In the genomic region with DNA sequence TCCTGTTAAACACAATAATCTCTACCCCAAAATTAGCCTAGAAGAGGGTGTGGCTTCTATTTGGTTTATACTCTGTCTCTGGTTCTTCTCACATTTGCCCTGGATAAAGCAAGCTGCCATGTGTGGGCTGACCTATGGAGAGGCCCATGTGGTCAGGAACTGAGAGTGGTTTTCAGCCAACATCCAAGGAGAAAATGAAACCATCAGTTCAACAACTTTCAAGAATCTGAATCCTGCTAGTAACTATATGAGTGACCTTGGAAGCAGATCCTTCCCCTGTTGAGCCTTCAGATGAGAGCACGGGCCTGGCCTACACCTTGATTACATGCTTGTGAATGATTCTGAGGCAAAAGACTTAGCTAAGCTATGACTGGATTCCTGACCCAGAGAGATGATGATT, we compare ENCODE assay signal across 15 cellular contexts.
"Had no signal": no experiment of that assay in that cellular context is flagged by ENCODE, and none has a peak within 500 bp of the region (broad histone marks: within the 10 kb centered on the region; RNA-seq: fewer than 3 reads in every experiment).

No MANE protein-coding gene starts in this region.

- ATAC-seq: activated CD8-positive, alpha-beta memory T cell treated with anti-CD3 and anti-CD28 coated beads, Interleukin-2, amount 10 ng/mL, durations not matched to agents 7 days and 5 days; left ventricle myocardium superior had no signal

- H3K9me3 ChIP-seq: ovary, thoracic aorta, uterus had no signal

- H3K4me3 Mint-ChIP-seq: activated B cell treated with CpG ODN at 0.5 μM for 24 hours; activated CD8-positive, alpha-beta memory T cell treated with anti-CD3 and anti-CD28 coated beads, Interleukin-2, amount 10 ng/mL, durations not matched to agents 7 days and 5 days; activated T-cell treated with anti-CD3 and anti-CD28 coated beads, Interleukin-2, amount 50 U/mL, for 24 hours; neural progenitor cell; stimulated activated naive CD8-positive, alpha-beta T cell treated with anti-CD3 and anti-CD28 coated beads, Interleukin-15, Interleukin-2, amounts not matched to agents 100 ng/mL and 50 ng/mL, for 24 hours had no signal

- H3K27ac ChIP-seq: esophagus squamous epithelium, neural progenitor cell, ovary, thoracic aorta, uterus had no signal

- H3K27me3 ChIP-seq: esophagus squamous epithelium, neural progenitor cell, ovary, uterus had no signal

- H3K4me2 ChIP-seq: neural progenitor cell had no signal

- H3K27me3 Mint-ChIP-seq: activated T-cell treated with anti-CD3 and anti-CD28 coated beads, Interleukin-2, amount 50 U/mL, for 24 hours had no signal

- H3K9me3 Mint-ChIP-seq: activated B cell treated with CpG ODN at 0.5 μM for 24 hours had no signal

- H3K36me3 Mint-ChIP-seq: neural progenitor cell had no signal

- H3K27ac Mint-ChIP-seq: activated B cell treated with CpG ODN at 0.5 μM for 24 hours; activated CD8-positive, alpha-beta memory T cell treated with anti-CD3 and anti-CD28 coated beads, Interleukin-2, amount 10 ng/mL, durations not matched to agents 7 days and 5 days; activated naive CD4-positive, alpha-beta T cell treated with anti-CD3 and anti-CD28 coated beads, Interleukin-2, amount 50 U/mL, for 72 hours; activated T-cell treated with anti-CD3 and anti-CD28 coated beads, Interleukin-2, amount 50 U/mL, for 24 hours; neural progenitor cell; stimulated activated naive CD8-positive, alpha-beta T cell treated with anti-CD3 and anti-CD28 coated beads, Interleukin-15, Interleukin-2, amounts not matched to agents 100 ng/mL and 50 ng/mL, for 24 hours had no signal

- DNase-seq: activated B cell treated with CpG ODN at 0.5 μM for 24 hours; activated CD8-positive, alpha-beta memory T cell treated with anti-CD3 and anti-CD28 coated beads, Interleukin-2, amount 10 ng/mL, durations not matched to agents 7 days and 5 days; activated effector memory CD4-positive, alpha-beta T cell treated with anti-CD3 and anti-CD28 coated beads, Interleukin-2, amount 50 U/mL, for 16 hours; activated T-cell treated with anti-CD3 and anti-CD28 coated beads, Interleukin-2, amount 50 U/mL, for 24 hours; esophagus squamous epithelium; kidney; left ventricle myocardium superior; ovary; stimulated activated CD4-positive, alpha-beta T cell treated with anti-CD3 and anti-CD28 coated beads, Interleukin-2, amount 100 ng/mL, for 48 hours; T1000; uterus had no signal

- H3K36me3 ChIP-seq: esophagus squamous epithelium, neural progenitor cell, ovary, thoracic aorta, uterus had no signal

- H3K9ac ChIP-seq: neural progenitor cell had no signal

- H3K4me3 ChIP-seq: esophagus squamous epithelium, neural progenitor cell, ovary, thoracic aorta, uterus had no signal

- H2AFZ ChIP-seq: neural progenitor cell had no signal

- H3K4me1 ChIP-seq: neural progenitor cell had no signal
